Comparison of ENCODE assay signal across 34 cellular contexts in the genomic region with DNA sequence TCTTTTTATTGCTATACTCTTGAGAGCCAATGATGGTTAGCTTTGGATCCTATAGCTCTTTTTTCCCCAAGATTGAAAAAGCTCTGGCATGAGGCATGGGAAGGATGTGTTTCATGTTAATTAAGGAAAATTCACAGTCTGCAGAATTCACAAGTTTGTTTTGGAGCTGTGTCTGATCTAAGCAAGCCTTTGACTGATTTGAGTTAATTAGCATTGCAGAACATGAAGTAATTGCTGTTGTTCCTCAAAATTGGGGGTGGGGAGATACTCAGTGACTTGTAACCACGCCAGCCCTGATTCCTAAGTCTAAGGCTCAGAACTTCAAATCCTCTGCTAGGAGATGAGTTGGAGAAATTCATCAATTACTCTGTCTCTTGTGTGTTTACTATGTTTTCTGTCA.
"Had no signal": no experiment of that assay in that cellular context is flagged by ENCODE, and none has a peak within 500 bp of the region (broad histone marks: within the 10 kb centered on the region; RNA-seq: fewer than 3 reads in every experiment).

No MANE protein-coding gene starts in this region.

- DNase-seq: activated B cell treated with CpG ODN at 0.5 μM for 24 hours; activated CD4-positive, alpha-beta memory T cell treated with anti-CD3 and anti-CD28 coated beads for 36 hours; activated CD4-positive, alpha-beta T cell treated with anti-CD3 and anti-CD28 coated beads for 4 hours; activated CD4-positive, alpha-beta T cell treated with anti-CD3 and anti-CD28 coated beads, Interleukin-2, amount 10 ng/mL, durations not matched to agents 24 days and 14 days; activated CD4-positive, alpha-beta T cell treated with anti-CD3 and anti-CD28 coated beads, Interleukin-2, amount 50 U/mL, for 1 hour; activated CD4-positive, alpha-beta T cell treated with anti-CD3 and anti-CD28 coated beads, Interleukin-2, amount 50 U/mL, for 4 hours; activated CD4-positive, CD25-positive, alpha-beta regulatory T cell treated with anti-CD3 and anti-CD28 coated beads, Interleukin-2, amount 50 U/mL, for 72 hours; activated CD8-positive, alpha-beta memory T cell treated with anti-CD3 and anti-CD28 coated beads, Interleukin-2, amount 50 U/mL, for 4 hours; activated CD8-positive, alpha-beta T cell treated with anti-CD3 and anti-CD28 coated beads for 36 hours; activated effector memory CD4-positive, alpha-beta T cell treated with anti-CD3 and anti-CD28 coated beads, Interleukin-2, amount 50 U/mL, for 16 hours; activated gamma-delta T cell treated with Interleukin-2 at 50 U/mL for 16 hours; activated naive CD4-positive, alpha-beta T cell; activated naive CD4-positive, alpha-beta T cell treated with anti-CD3 and anti-CD28 coated beads for 36 hours; activated naive CD4-positive, alpha-beta T cell treated with anti-CD3 and anti-CD28 coated beads, Interleukin-2, amount 50 U/mL, for 16 hours; activated naive CD8-positive, alpha-beta T cell treated with anti-CD3 and anti-CD28 coated beads for 36 hours; activated T-cell treated with anti-CD3 and anti-CD28 coated beads for 4 hours; activated T-cell treated with anti-CD3 and anti-CD28 coated beads, Interleukin-2, amount 50 U/mL, for 1 hour; activated T-cell treated with anti-CD3 and anti-CD28 coated beads, Interleukin-2, amount 50 U/mL, for 4 hours; activated T-cell treated with anti-CD3 and anti-CD28 coated beads, Interleukin-2, amount 50 U/mL, for 72 hours; adrenal gland; amniotic stem cell; aorta; body of pancreas; brain microvascular endothelial cell; central memory CD4-positive, alpha-beta T cell; T-helper 2 cell; T-helper 9 cell had no signal

- H3K9me3 Mint-ChIP-seq: activated B cell treated with CpG ODN at 0.5 μM for 24 hours; activated CD4-positive, alpha-beta T cell treated with anti-CD3 and anti-CD28 coated beads, Interleukin-2, amount 10 ng/mL, durations not matched to agents 24 days and 14 days; activated CD8-positive, alpha-beta T cell treated with anti-CD3 and anti-CD28 coated beads for 36 hours; activated naive CD4-positive, alpha-beta T cell treated with anti-CD3 and anti-CD28 coated beads, Interleukin-2, amount 50 U/mL, for 72 hours; activated naive CD8-positive, alpha-beta T cell treated with anti-CD3 and anti-CD28 coated beads for 36 hours; activated T-cell treated with anti-CD3 and anti-CD28 coated beads, Interleukin-2, amount 50 U/mL, for 4 hours; activated T-cell treated with anti-CD3 and anti-CD28 coated beads, Interleukin-2, amount 50 U/mL, for 72 hours; activated T-helper 1 cell treated with anti-CD3 and anti-CD28 coated beads, Interleukin-12 subunit alpha, Interleukin-12 subunit beta, Interleukin-2, Interleukin-4 antibody, amounts not matched to agents 30 ng/mL and 10 ng/mL and 1 ng/mL, durations not matched to agents 14 hours and 24 hours and 36 hours; activated T-helper 17 cell treated with anti-CD3 and anti-CD28 coated beads, Interleukin-2, amount 50 U/mL, for 72 hours; T-helper 2 cell treated with Interferon-gamma antibody and Interleukin-4, amounts not matched to agents 5 μg/mL and 100 μg/mL, for 36 hours had no signal

- H3K4me1 ChIP-seq: adrenal gland, body of pancreas, breast epithelium had no signal

- H3K4me3 Mint-ChIP-seq: activated B cell treated with CpG ODN at 0.5 μM for 24 hours; activated CD4-positive, alpha-beta memory T cell treated with anti-CD3 and anti-CD28 coated beads for 36 hours; activated CD4-positive, alpha-beta T cell treated with anti-CD3 and anti-CD28 coated beads, Interleukin-2, amount 10 ng/mL, durations not matched to agents 24 days and 14 days; activated CD8-positive, alpha-beta T cell treated with anti-CD3 and anti-CD28 coated beads for 36 hours; activated naive CD4-positive, alpha-beta T cell treated with anti-CD3 and anti-CD28 coated beads for 36 hours; activated naive CD8-positive, alpha-beta T cell treated with anti-CD3 and anti-CD28 coated beads for 36 hours; activated T-cell treated with anti-CD3 and anti-CD28 coated beads, Interleukin-2, amount 50 U/mL, for 4 hours; activated T-cell treated with anti-CD3 and anti-CD28 coated beads, Interleukin-2, amount 50 U/mL, for 72 hours; activated T-helper 1 cell treated with anti-CD3 and anti-CD28 coated beads, Interleukin-12 subunit alpha, Interleukin-12 subunit beta, Interleukin-2, Interleukin-4 antibody, amounts not matched to agents 30 ng/mL and 10 ng/mL and 1 ng/mL, durations not matched to agents 14 hours and 24 hours and 36 hours; activated T-helper 17 cell treated with anti-CD3 and anti-CD28 coated beads, Interleukin-2, amount 50 U/mL, for 72 hours; T-helper 1 cell treated with Interleukin-12 subunit alpha and Interleukin-12 subunit beta and Interleukin-4 antibody, amounts not matched to agents 30 μg/mL and 1 μg/mL, for 36 hours; T-helper 2 cell treated with Interferon-gamma antibody and Interleukin-4, amounts not matched to agents 5 μg/mL and 100 μg/mL, for 36 hours had no signal

- H3K4me3 ChIP-seq: adrenal gland, body of pancreas, breast epithelium had no signal

- H3K27ac Mint-ChIP-seq: activated B cell treated with CpG ODN at 0.5 μM for 24 hours; activated CD4-positive, alpha-beta memory T cell treated with anti-CD3 and anti-CD28 coated beads for 36 hours; activated CD4-positive, alpha-beta T cell treated with anti-CD3 and anti-CD28 coated beads, Interleukin-2, amount 10 ng/mL, durations not matched to agents 24 days and 14 days; activated CD8-positive, alpha-beta T cell treated with anti-CD3 and anti-CD28 coated beads for 36 hours; activated naive CD4-positive, alpha-beta T cell treated with anti-CD3 and anti-CD28 coated beads for 36 hours; activated naive CD4-positive, alpha-beta T cell treated with anti-CD3 and anti-CD28 coated beads, Interleukin-2, amount 50 U/mL, for 72 hours; activated naive CD8-positive, alpha-beta T cell treated with anti-CD3 and anti-CD28 coated beads for 36 hours; activated T-cell treated with anti-CD3 and anti-CD28 coated beads, Interleukin-2, amount 50 U/mL, for 72 hours; activated T-helper 1 cell treated with anti-CD3 and anti-CD28 coated beads, Interleukin-12 subunit alpha, Interleukin-12 subunit beta, Interleukin-2, Interleukin-4 antibody, amounts not matched to agents 30 ng/mL and 10 ng/mL and 1 ng/mL, durations not matched to agents 14 hours and 24 hours and 36 hours; activated T-helper 17 cell treated with anti-CD3 and anti-CD28 coated beads, Interleukin-2, amount 50 U/mL, for 72 hours; T-helper 1 cell treated with Interleukin-12 subunit alpha and Interleukin-12 subunit beta and Interleukin-4 antibody, amounts not matched to agents 30 μg/mL and 1 μg/mL, for 36 hours; T-helper 2 cell treated with Interferon-gamma antibody and Interleukin-4, amounts not matched to agents 5 μg/mL and 100 μg/mL, for 36 hours had no signal

- H3K27ac ChIP-seq: adrenal gland, body of pancreas, brain microvascular endothelial cell, breast epithelium, VCaP had no signal

- H3K27me3 Mint-ChIP-seq: activated CD4-positive, alpha-beta T cell treated with anti-CD3 and anti-CD28 coated beads, Interleukin-2, amount 10 ng/mL, durations not matched to agents 24 days and 14 days had no signal

- H3K36me3 Mint-ChIP-seq: activated CD4-positive, alpha-beta memory T cell treated with anti-CD3 and anti-CD28 coated beads for 36 hours; activated naive CD4-positive, alpha-beta T cell treated with anti-CD3 and anti-CD28 coated beads, Interleukin-2, amount 50 U/mL, for 72 hours; activated naive CD8-positive, alpha-beta T cell treated with anti-CD3 and anti-CD28 coated beads for 36 hours had no signal

- H3K36me3 ChIP-seq: adrenal gland, brain microvascular endothelial cell, breast epithelium had no signal

- H3K27me3 ChIP-seq: adrenal gland, body of pancreas, brain microvascular endothelial cell, breast epithelium had no signal

- H3K4me1 Mint-ChIP-seq: activated B cell treated with CpG ODN at 0.5 μM for 24 hours; activated CD4-positive, alpha-beta T cell treated with anti-CD3 and anti-CD28 coated beads, Interleukin-2, amount 10 ng/mL, durations not matched to agents 24 days and 14 days; activated naive CD8-positive, alpha-beta T cell treated with anti-CD3 and anti-CD28 coated beads for 36 hours; activated T-helper 17 cell treated with anti-CD3 and anti-CD28 coated beads, Interleukin-2, amount 50 U/mL, for 72 hours had no signal

- ATAC-seq: activated CD8-positive, alpha-beta T cell treated with anti-CD3 and anti-CD28 coated beads for 36 hours; activated naive CD4-positive, alpha-beta T cell treated with anti-CD3 and anti-CD28 coated beads, Interleukin-2, amount 50 U/mL, for 72 hours; activated T-cell treated with anti-CD3 and anti-CD28 coated beads, Interleukin-2, amount 50 U/mL, for 4 hours; activated T-cell treated with anti-CD3 and anti-CD28 coated beads, Interleukin-2, amount 50 U/mL, for 72 hours; activated T-helper 17 cell treated with anti-CD3 and anti-CD28 coated beads, Interleukin-2, amount 50 U/mL, for 72 hours; body of pancreas had no signal
